Comparison of ENCODE assay signal across 1 cellular context in the genomic region with DNA sequence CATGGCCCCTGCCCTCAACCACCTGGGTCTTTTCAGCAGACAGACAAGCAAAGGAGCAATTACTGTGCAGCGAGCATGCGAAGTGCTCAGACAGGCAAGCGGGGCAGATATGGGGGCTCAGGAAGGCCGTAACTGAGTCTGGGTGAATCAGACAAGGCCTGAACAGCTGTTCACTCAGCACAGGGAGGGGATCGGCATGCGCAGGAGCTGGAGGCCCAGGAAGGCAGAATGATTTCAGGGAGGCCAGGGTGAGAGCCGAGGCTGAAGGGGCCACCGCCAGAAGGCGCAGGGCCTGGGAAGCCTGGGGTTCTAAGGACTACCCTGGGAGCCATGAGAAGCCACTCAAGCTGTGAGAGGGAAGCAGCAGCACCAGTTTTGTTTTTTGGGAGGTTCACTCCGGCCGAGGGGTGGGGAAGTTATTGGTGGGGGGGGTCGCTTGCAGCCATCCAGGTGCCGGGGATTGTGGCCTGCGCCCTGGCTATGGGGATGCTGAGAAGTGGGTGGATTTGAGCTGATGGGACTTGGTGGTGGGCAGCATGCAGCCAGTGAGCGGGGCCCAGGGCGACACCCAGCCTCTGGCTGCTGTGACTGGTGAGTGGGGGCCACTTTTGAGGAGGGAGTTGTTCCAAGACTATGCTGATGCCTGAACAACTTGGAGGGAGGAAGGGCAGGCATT.
TF ChIP-seq lines count a peak whose summit lies in the region.

No MANE protein-coding gene starts in this region.

TF ChIP-seq in HepG2, 621 proteins besides CTCF, POLR2A, EP300 and RAD21 (continued from another document):
- no peak for TF ChIP-seq IRF1 (CRISPR knock-in tag; IDR thresholded peaks at IDR 0.05; ENCODE audit: low read depth)
